In genomic region chr20:23095504-23095903, GRCh38 we compare ENCODE assay signal across 1 cellular context.
TF ChIP-seq lines count a peak whose summit lies in the region.

No MANE protein-coding gene starts in this region.

TF ChIP-seq in K562, 482 proteins besides CTCF, POLR2A, EP300 and RAD21:
- TF ChIP-seq ZC3H4 (CRISPR knock-in tag; IDR thresholded peaks at IDR 0.05; ENCODE audit: borderline replicate concordance), result no peak
- peak; percentile 28; the same call in 1 of the 2 replicates for TF ChIP-seq NFIC (IDR thresholded peaks at IDR 0.05)
